ENCODE assay signal across 18 cellular contexts in genomic region chr11:111632798-111633197, GRCh38. TPM values are rescaled to one million over a fixed set of nuclear protein-coding genes. Genes with fewer than 3 reads are reported as not detected.
A peak's percentile ranks its signal among the peaks of the same experiment; 100 is the strongest.
DNase-seq lines count a peak whose midpoint lies in the region; ATAC-seq, FAIRE-seq and TF ChIP-seq lines count a peak whose summit lies in the region.
"Had no signal": no experiment of that assay in that cellular context is flagged by ENCODE, and none has a peak within 500 bp of the region (broad histone marks: within the 10 kb centered on the region; RNA-seq: fewer than 3 reads in every experiment).

No MANE protein-coding gene starts in this region.

- no peaks in the 10 kb centered on the region for H3K36me3 ChIP-seq in keratinocyte (ENCODE audit: control insufficient read depth in 2 of 2, extremely low read depth in 1 of 2, insufficient read depth in 2 of 2, low read length in 2 of 2)
- peaks cover 3 to 61% (median 29%) of the 10 kb centered on the region in 5 donors for H3K36me3 ChIP-seq in subcutaneous abdominal adipose tissue (ENCODE audit: control insufficient read depth in 5 of 5, insufficient read depth in 5 of 5, low read length in 5 of 5)

- H3K27ac ChIP-seq in keratinocyte (ENCODE audit: control insufficient read depth, insufficient read depth, low read length) (peak overlapping the region; percentile 68), subcutaneous abdominal adipose tissue (ENCODE audit: low read depth, low read length) (peak overlapping the region; percentile 43)
- H3K27ac ChIP-seq: A549 had no signal

- no peaks in the 10 kb centered on the region for H4K20me1 ChIP-seq in keratinocyte (ENCODE audit: control insufficient read depth, extremely low read depth, insufficient read depth, low read length)

- H3K27me3 ChIP-seq in keratinocyte (ENCODE audit: control insufficient read depth, extremely low read depth, insufficient read depth, low read length) (no peaks in the 10 kb centered on the region), subcutaneous abdominal adipose tissue (ENCODE audit: control insufficient read depth in 5 of 5, insufficient read depth in 4 of 5, low read length in 5 of 5) (no peaks in the 10 kb centered on the region)

- H3K4me3 ChIP-seq in keratinocyte (ENCODE audit: control insufficient read depth in 2 of 3, extremely low read depth in 1 of 3, insufficient read depth in 2 of 3, low read depth in 1 of 3, low read length in 3 of 3) (no peak overlapping the region), subcutaneous abdominal adipose tissue (ENCODE audit: low read depth in 1 of 5, low read length in 5 of 5) (no peak overlapping the region)
- H3K4me3 ChIP-seq: A549 had no signal

- H3K9me1 ChIP-seq in keratinocyte (ENCODE audit: control insufficient read depth, extremely low read depth, insufficient read depth, low read length), result no peaks in the 10 kb centered on the region

- TF ChIP-seq CTCF in keratinocyte (optimal IDR thresholded peaks at IDR 0.05 in 1 of 3, IDR thresholded peaks at IDR 0.05 in 1 of 3, conservative IDR thresholded peaks at IDR 0.05 in 1 of 3; ENCODE audit: extremely low read depth in 1 of 3, insufficient read depth in 2 of 3, low read length in 3 of 3), result no peak

- H2AFZ ChIP-seq in keratinocyte (ENCODE audit: control insufficient read depth, low read length), result no peak overlapping the region

- H3K4me1 ChIP-seq in keratinocyte (ENCODE audit: control insufficient read depth, extremely low read depth, insufficient read depth, low read length) (peaks cover 58% of the 10 kb centered on the region), subcutaneous abdominal adipose tissue (ENCODE audit: control insufficient read depth in 5 of 5, insufficient read depth in 5 of 5, low read length in 5 of 5) (peaks cover 0 to 51% (median 29%) of the 10 kb centered on the region in 5 donors)

- H3K4me2 ChIP-seq in keratinocyte (ENCODE audit: control insufficient read depth, extremely low read depth, insufficient read depth, low read depth, low read length), result no peak overlapping the region
- H3K4me2 ChIP-seq: A549 had no signal

- peak; percentile 29 for DNase-seq in NCI-H2196 (lab: John Stamatoyannopoulos, UW; ENCODE audit: unreplicated experiment)
- no peak for DNase-seq in NCI-H2196 treated with DMSO at 0.1 percent for 48 hours (lab: John Stamatoyannopoulos, UW; ENCODE audit: unreplicated experiment)
- no peak for DNase-seq in keratinocyte (ENCODE audit: low read depth, low spot score)
- no peak for DNase-seq in activated effector memory CD4-positive, alpha-beta T cell treated with Interleukin-2 at 50 U/mL for 16 hours
- no peak for DNase-seq in activated CD4-positive, alpha-beta T cell treated with anti-CD3 and anti-CD28 coated beads, Interleukin-2, amount 50 U/mL, for 48 hours
- DNase-seq: activated CD4-positive, alpha-beta memory T cell treated with anti-CD3 and anti-CD28 coated beads, Interleukin-2, amount 10 ng/mL, durations not matched to agents 7 days and 5 days; activated naive CD8-positive, alpha-beta T cell treated with anti-CD3 and anti-CD28 coated beads, Interleukin-2, amount 50 U/mL, for 24 hours; activated T-cell treated with anti-CD3 and anti-CD28 coated beads, Interleukin-2, amount 50 U/mL, for 72 hours; foreskin melanocyte; NCI-H2227 treated with DMSO at 0.1 percent for 48 hours; nucleus accumbens; stimulated activated CD4-positive, alpha-beta T cell treated with anti-CD3 and anti-CD28 coated beads, Interleukin-4, amount 100 ng/mL, for 24 hours; trophoblast cell had no signal

- FAIRE-seq in keratinocyte (lab: Jason Lieb, UNC), result peak; percentile 36
- FAIRE-seq: A549, TTC549 had no signal

- H3K9me3 ChIP-seq in keratinocyte (ENCODE audit: control insufficient read depth, low read depth, low read length) (no peaks in the 10 kb centered on the region), subcutaneous abdominal adipose tissue (ENCODE audit: control insufficient read depth in 5 of 5, low read length in 5 of 5) (no peaks in the 10 kb centered on the region)
- H3K9me3 ChIP-seq: A549 had no signal

- dilution Hi-C loops in keratinocyte (cut with MboI; ENCODE audit: extremely low pct_ligation_motif_present, low sequenced_read_pairs), result no loop called here

- H3K9ac ChIP-seq in keratinocyte (ENCODE audit: control insufficient read depth, extremely low read depth, insufficient read depth, low read length), result no peak overlapping the region
- no peak overlapping the region for H3K9ac ChIP-seq in subcutaneous abdominal adipose tissue (ENCODE audit: low read length in 5 of 5)

- ATAC-seq in SK-N-SH treated with all-trans-retinoic acid at 6 μM for 48 hours (peak; percentile 17; the same call in 1 of the 3 replicates), HG03196 (IDR thresholded peaks at IDR 0.05; ENCODE audit: unreplicated experiment) (no peak)
- ATAC-seq: A549; activated naive CD8-positive, alpha-beta T cell treated with anti-CD3 and anti-CD28 coated beads, Interleukin-2, amount 50 U/mL, for 24 hours; activated T-cell treated with anti-CD3 and anti-CD28 coated beads, Interleukin-2, amount 50 U/mL, for 72 hours had no signal

- H3K79me2 ChIP-seq in keratinocyte (ENCODE audit: control insufficient read depth, insufficient read depth, low read length), result peaks cover 5% of the 10 kb centered on the region

TF ChIP-seq in SK-N-SH treated with all-trans-retinoic acid at 6 μM for 48 hours, 23 proteins besides CTCF, POLR2A, EP300 and RAD21 (continues in another document):
- no peak for TF ChIP-seq POU6F1 (CRISPR knock-in tag; IDR thresholded peaks at IDR 0.05; ENCODE audit: borderline replicate concordance, low read depth)
- no peak for TF ChIP-seq RARB (CRISPR knock-in tag; IDR thresholded peaks at IDR 0.05)
- no peak for TF ChIP-seq ZNF70 (CRISPR knock-in tag; IDR thresholded peaks at IDR 0.05)
- TF ChIP-seq CREB5 (CRISPR knock-in tag; IDR thresholded peaks at IDR 0.05; ENCODE audit: low read depth), result no peak
- peak; percentile 87 for TF ChIP-seq ISL1 (CRISPR knock-in tag; IDR thresholded peaks at IDR 0.05)
- no peak; the same call in 1 of the 2 replicates for TF ChIP-seq PATZ1 (CRISPR knock-in tag; IDR thresholded peaks at IDR 0.05; ENCODE audit: borderline replicate concordance)
- TF ChIP-seq TCF4 (CRISPR knock-in tag; IDR thresholded peaks at IDR 0.05; ENCODE audit: borderline replicate concordance), result peak; percentile 86; the same call in 1 of the 2 replicates
- TF ChIP-seq SNAI2 (CRISPR knock-in tag; IDR thresholded peaks at IDR 0.05), result no peak

RNA-seq across cellular contexts. Expression of gene SIK2, which starts 30.5 kb away (rescaled TPM):
- 10.0 to 12.2 TPM (median 11.9 TPM) in 3 replicates for polyA plus RNA-seq in keratinocyte
- 2.3 TPM for polyA plus RNA-seq in keratinocyte (2011; ENCODE audit: low read depth)
- 6.7 and 10.2 TPM in 2 replicates for polyA plus RNA-seq in keratinocyte (2011; cell fraction: cytosol; rRNA removed)
- polyA plus RNA-seq in keratinocyte (2011; cell fraction: nucleus; rRNA removed), result 18.1 and 19.3 TPM in 2 replicates
- 5.8 and 8.5 TPM in 2 replicates for polyA plus RNA-seq in keratinocyte (2012; ENCODE audit: low replicate concordance)
- 15.6 to 59.7 TPM (median 20.1 TPM) in 3 replicates for polyA minus RNA-seq in keratinocyte
- 7.5 TPM for polyA minus RNA-seq in keratinocyte (2011; cell fraction: cytosol; rRNA and poly(A)+ RNA removed)
- 12.0 and 25.4 TPM in 2 replicates for polyA minus RNA-seq in keratinocyte (2011; cell fraction: nucleus; rRNA and poly(A)+ RNA removed)
